In the genomic region with DNA sequence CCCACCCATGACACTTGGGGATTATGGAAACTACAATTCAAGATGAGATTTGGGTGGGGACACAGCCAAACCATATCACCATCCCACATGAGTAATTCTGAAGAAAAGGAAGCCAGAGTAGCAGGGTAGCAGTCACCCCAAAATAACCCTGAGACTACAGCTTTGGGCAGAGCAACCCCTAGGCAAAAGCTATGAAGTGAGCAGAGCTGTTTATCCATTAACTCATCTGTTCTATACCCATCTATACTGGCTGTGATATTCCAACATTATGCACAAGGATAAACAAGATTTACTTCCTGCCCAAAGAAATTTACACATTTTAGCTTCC, we compare ENCODE assay signal across 25 cellular contexts.
"Had no signal": no experiment of that assay in that cellular context is flagged by ENCODE, and none has a peak within 500 bp of the region (broad histone marks: within the 10 kb centered on the region; RNA-seq: fewer than 3 reads in every experiment).

No MANE protein-coding gene starts in this region.

- H3K36me3 ChIP-seq: heart right ventricle, right lobe of liver, tibial artery, WERI-Rb-1 had no signal

- H3K9me3 ChIP-seq: heart right ventricle, mucosa of descending colon, right lobe of liver, tibial artery had no signal

- FAIRE-seq: small intestine, TTC549 had no signal

- H3K27ac ChIP-seq: coronary artery, epithelial cell of prostate, heart right ventricle, right lobe of liver, tibial artery, WERI-Rb-1 had no signal

- H3K4me3 ChIP-seq: coronary artery, heart right ventricle, mucosa of descending colon, right lobe of liver, tibial artery had no signal

- H3K27me3 Mint-ChIP-seq: activated naive CD8-positive, alpha-beta T cell; memory B cell; stimulated activated naive B cell treated with anti-CD40 and anti-IgM and Interleukin-4, amounts not matched to agents 10 μg/mL and 1 μg/mL and 100 μg/mL, for 72 hours had no signal

- DNase-seq: activated CD4-positive, alpha-beta T cell treated with anti-CD3 and anti-CD28 coated beads, Interleukin-2, amount 50 U/mL, for 4 hours; activated CD4-positive, CD25-positive, alpha-beta regulatory T cell treated with anti-CD3 and anti-CD28 coated beads, Interleukin-2, amount 50 U/mL, for 72 hours; activated CD8-positive, alpha-beta memory T cell treated with anti-CD3 and anti-CD28 coated beads, Interleukin-2, amount 50 U/mL, for 48 hours; activated gamma-delta T cell treated with Interleukin-2 at 50 U/mL for 16 hours; cerebellar nuclear complex; heart right ventricle; islet precursor cell; left cardiac atrium; mucosa of descending colon; nephron progenitor cell; nucleus accumbens; right lobe of liver; small intestine; stimulated activated CD4-positive, alpha-beta T cell treated with anti-CD3 and anti-CD28 coated beads, Interleukin-15, amount 100 ng/mL, for 24 hours; stimulated activated naive B cell treated with anti-CD40 and anti-IgM and Interleukin-4, amounts not matched to agents 10 μg/mL and 1 μg/mL and 100 μg/mL, for 72 hours; substantia nigra; T-helper 1 cell; tibial artery; WERI-Rb-1 had no signal

- H3K9me3 Mint-ChIP-seq: nephron progenitor cell had no signal

- H3K27ac Mint-ChIP-seq: activated naive CD8-positive, alpha-beta T cell; activated T-helper 1 cell treated with anti-CD3 and anti-CD28 coated beads, Interleukin-12 subunit alpha, Interleukin-12 subunit beta, Interleukin-2, Interleukin-4 antibody, amounts not matched to agents 30 ng/mL and 10 ng/mL and 1 ng/mL, durations not matched to agents 14 hours and 24 hours and 36 hours; memory B cell; nephron progenitor cell; stimulated activated naive B cell treated with anti-CD40 and anti-IgM and Interleukin-4, amounts not matched to agents 10 μg/mL and 1 μg/mL and 100 μg/mL, for 72 hours had no signal

- H3K4me1 ChIP-seq: right lobe of liver had no signal

- H3K27me3 ChIP-seq: heart right ventricle, right lobe of liver, tibial artery had no signal

- H3K4me3 Mint-ChIP-seq: activated naive CD8-positive, alpha-beta T cell; activated T-helper 1 cell treated with anti-CD3 and anti-CD28 coated beads, Interleukin-12 subunit alpha, Interleukin-12 subunit beta, Interleukin-2, Interleukin-4 antibody, amounts not matched to agents 30 ng/mL and 10 ng/mL and 1 ng/mL, durations not matched to agents 14 hours and 24 hours and 36 hours; memory B cell; nephron progenitor cell; stimulated activated naive B cell treated with anti-CD40 and anti-IgM and Interleukin-4, amounts not matched to agents 10 μg/mL and 1 μg/mL and 100 μg/mL, for 72 hours had no signal

- H3K36me3 Mint-ChIP-seq: activated naive CD8-positive, alpha-beta T cell; memory B cell had no signal

- ATAC-seq: heart right ventricle; left cardiac atrium; mucosa of descending colon; right lobe of liver; stimulated activated naive B cell treated with anti-CD40 and anti-IgM and Interleukin-4, amounts not matched to agents 10 μg/mL and 1 μg/mL and 100 μg/mL, for 72 hours had no signal
